1 cellular context compared by ENCODE assay signal in the genomic region with DNA sequence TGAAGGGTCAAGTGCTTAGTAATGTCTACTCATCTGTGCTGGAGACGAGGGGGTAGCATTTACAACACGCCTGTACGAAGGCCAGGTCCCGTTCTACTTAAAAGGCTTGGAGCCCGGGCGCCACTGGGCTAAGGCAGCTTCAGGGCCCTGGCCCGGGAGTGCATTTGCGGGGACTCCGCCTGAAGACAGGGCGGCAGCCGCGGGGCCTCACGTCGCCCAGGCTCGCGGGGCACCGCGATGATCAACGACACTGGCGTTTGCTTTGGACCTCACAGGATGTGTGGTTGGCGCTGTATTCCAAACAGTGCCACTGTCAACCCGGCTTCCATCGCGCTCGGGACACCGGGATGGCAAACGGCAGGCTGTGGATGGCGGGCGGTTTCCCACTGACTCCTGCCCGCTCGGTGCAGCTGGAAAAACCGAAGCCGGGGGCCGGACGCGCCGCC.
TF ChIP-seq lines count a peak whose summit lies in the region.

No MANE protein-coding gene starts in this region.

TF ChIP-seq in HepG2, 621 proteins besides CTCF, POLR2A, EP300 and RAD21 (continued from another document and continues in another):
- TF ChIP-seq, protein P1, sequence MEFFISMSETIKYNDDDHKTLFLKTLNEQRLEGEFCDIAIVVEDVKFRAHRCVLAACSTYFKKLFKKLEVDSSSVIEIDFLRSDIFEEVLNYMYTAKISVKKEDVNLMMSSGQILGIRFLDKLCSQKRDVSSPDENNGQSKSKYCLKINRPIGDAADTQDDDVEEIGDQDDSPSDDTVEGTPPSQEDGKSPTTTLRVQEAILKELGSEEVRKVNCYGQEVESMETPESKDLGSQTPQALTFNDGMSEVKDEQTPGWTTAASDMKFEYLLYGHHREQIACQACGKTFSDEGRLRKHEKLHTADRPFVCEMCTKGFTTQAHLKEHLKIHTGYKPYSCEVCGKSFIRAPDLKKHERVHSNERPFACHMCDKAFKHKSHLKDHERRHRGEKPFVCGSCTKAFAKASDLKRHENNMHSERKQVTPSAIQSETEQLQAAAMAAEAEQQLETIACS (CRISPR knock-in tag; IDR thresholded peaks at IDR 0.05): no peak
- TF ChIP-seq SPEN (CRISPR knock-in tag; IDR thresholded peaks at IDR 0.05; ENCODE audit: low read depth) (peak; percentile 14; the same call in 1 of the 2 replicates), ZNF577 (CRISPR knock-in tag; IDR thresholded peaks at IDR 0.05; ENCODE audit: borderline replicate concordance, low read depth) (no peak), ZNF616 (CRISPR knock-in tag; IDR thresholded peaks at IDR 0.05; ENCODE audit: low read depth) (no peak), ZNF543 (CRISPR knock-in tag; IDR thresholded peaks at IDR 0.05) (peak; percentile 19; the same call in 1 of the 2 replicates), ZNF260 (CRISPR knock-in tag; IDR thresholded peaks at IDR 0.05; ENCODE audit: borderline replicate concordance, low read depth) (no peak), NCOA1 (CRISPR knock-in tag; IDR thresholded peaks at IDR 0.05) (0 out of 2 replicates have a peak, but pooled peaks have one; percentile 19), THYN1 (CRISPR knock-in tag; IDR thresholded peaks at IDR 0.05; ENCODE audit: borderline replicate concordance, low read depth) (no peak), ZNF788 (CRISPR knock-in tag; IDR thresholded peaks at IDR 0.05; ENCODE audit: borderline replicate concordance) (peak; percentile 43; the same call in 1 of the 2 replicates), DPF2 (CRISPR knock-in tag; IDR thresholded peaks at IDR 0.05; ENCODE audit: borderline replicate concordance, low read depth) (0 out of 2 replicates have a peak, but pooled peaks have one; percentile 18), ZNF605 (CRISPR knock-in tag; IDR thresholded peaks at IDR 0.05) (no peak), CHD4 (IDR thresholded peaks at IDR 0.05; ENCODE audit: borderline replicate concordance, low read length) (no peak), GABPA (IDR thresholded peaks at IDR 0.05; ENCODE audit: low read depth, low read length) (no peak), GABPA (CRISPR knock-in tag; IDR thresholded peaks at IDR 0.05; ENCODE audit: low read depth) (0 out of 2 replicates have a peak, but pooled peaks have one; percentile 11), ZNF331 (CRISPR knock-in tag; IDR thresholded peaks at IDR 0.05) (no peak), TCF7L2 (IDR thresholded peaks at IDR 0.05; ENCODE audit: low read depth, low read length) (no peak), SMAD1 (CRISPR knock-in tag; IDR thresholded peaks at IDR 0.05; ENCODE audit: borderline replicate concordance, low read depth) (no peak), NR2C2 (CRISPR knock-in tag; IDR thresholded peaks at IDR 0.05; ENCODE audit: borderline replicate concordance) (peak; percentile 1; the same call in 1 of the 2 replicates), ZNF773 (CRISPR knock-in tag; IDR thresholded peaks at IDR 0.05; ENCODE audit: borderline replicate concordance) (no peak), ZBTB21 (CRISPR knock-in tag; IDR thresholded peaks at IDR 0.05) (no peak), SOX5 (CRISPR knock-in tag; IDR thresholded peaks at IDR 0.05; ENCODE audit: borderline replicate concordance) (0 out of 2 replicates have a peak, but pooled peaks have one; percentile 5), NKX3-1 (CRISPR knock-in tag; IDR thresholded peaks at IDR 0.05) (no peak), NRL (CRISPR knock-in tag; IDR thresholded peaks at IDR 0.05; ENCODE audit: borderline replicate concordance) (no peak), SRY (CRISPR knock-in tag; IDR thresholded peaks at IDR 0.05) (no peak), SMAD9 (CRISPR knock-in tag; IDR thresholded peaks at IDR 0.05) (no peak), ZBTB7B (CRISPR knock-in tag; IDR thresholded peaks at IDR 0.05) (no peak), ZNF775 (CRISPR knock-in tag; IDR thresholded peaks at IDR 0.05; ENCODE audit: borderline replicate concordance) (no peak), CCAR2 (optimal IDR thresholded peaks at IDR 0.05; ENCODE audit: low read depth, low read length) (no peak), ZNF10 (CRISPR knock-in tag; IDR thresholded peaks at IDR 0.05; ENCODE audit: borderline replicate concordance, low read depth) (no peak), TSC22D2 (CRISPR knock-in tag; IDR thresholded peaks at IDR 0.05; ENCODE audit: borderline replicate concordance) (no peak), MATR3 (CRISPR knock-in tag; IDR thresholded peaks at IDR 0.05) (no peak), ZNF44 (CRISPR knock-in tag; IDR thresholded peaks at IDR 0.05) (no peak), SMAD3 (CRISPR knock-in tag; IDR thresholded peaks at IDR 0.05) (no peak), ZNF383 (CRISPR knock-in tag; IDR thresholded peaks at IDR 0.05; ENCODE audit: borderline replicate concordance) (no peak), ZNF296 (CRISPR knock-in tag; conservative IDR thresholded peaks at IDR 0.05) (no peak), ZNF333 (CRISPR knock-in tag; IDR thresholded peaks at IDR 0.05; ENCODE audit: borderline replicate concordance) (no peak), ZNF501 (CRISPR knock-in tag; IDR thresholded peaks at IDR 0.05) (no peak), TBX2 (CRISPR knock-in tag; IDR thresholded peaks at IDR 0.05; ENCODE audit: borderline replicate concordance) (no peak), NFKB2 (CRISPR knock-in tag; IDR thresholded peaks at IDR 0.05; ENCODE audit: borderline replicate concordance) (peak; percentile 4; the same call in 1 of the 2 replicates)
- TF ChIP-seq, protein P2, sequence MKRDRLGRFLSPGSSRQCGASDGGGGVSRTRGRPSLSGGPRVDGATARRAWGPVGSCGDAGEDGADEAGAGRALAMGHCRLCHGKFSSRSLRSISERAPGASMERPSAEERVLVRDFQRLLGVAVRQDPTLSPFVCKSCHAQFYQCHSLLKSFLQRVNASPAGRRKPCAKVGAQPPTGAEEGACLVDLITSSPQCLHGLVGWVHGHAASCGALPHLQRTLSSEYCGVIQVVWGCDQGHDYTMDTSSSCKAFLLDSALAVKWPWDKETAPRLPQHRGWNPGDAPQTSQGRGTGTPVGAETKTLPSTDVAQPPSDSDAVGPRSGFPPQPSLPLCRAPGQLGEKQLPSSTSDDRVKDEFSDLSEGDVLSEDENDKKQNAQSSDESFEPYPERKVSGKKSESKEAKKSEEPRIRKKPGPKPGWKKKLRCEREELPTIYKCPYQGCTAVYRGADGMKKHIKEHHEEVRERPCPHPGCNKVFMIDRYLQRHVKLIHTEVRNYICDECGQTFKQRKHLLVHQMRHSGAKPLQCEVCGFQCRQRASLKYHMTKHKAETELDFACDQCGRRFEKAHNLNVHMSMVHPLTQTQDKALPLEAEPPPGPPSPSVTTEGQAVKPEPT (CRISPR knock-in tag; IDR thresholded peaks at IDR 0.05; ENCODE audit: low read depth): 0 out of 2 replicates have a peak, but pooled peaks have one; percentile 8
- TF ChIP-seq, protein P3, sequence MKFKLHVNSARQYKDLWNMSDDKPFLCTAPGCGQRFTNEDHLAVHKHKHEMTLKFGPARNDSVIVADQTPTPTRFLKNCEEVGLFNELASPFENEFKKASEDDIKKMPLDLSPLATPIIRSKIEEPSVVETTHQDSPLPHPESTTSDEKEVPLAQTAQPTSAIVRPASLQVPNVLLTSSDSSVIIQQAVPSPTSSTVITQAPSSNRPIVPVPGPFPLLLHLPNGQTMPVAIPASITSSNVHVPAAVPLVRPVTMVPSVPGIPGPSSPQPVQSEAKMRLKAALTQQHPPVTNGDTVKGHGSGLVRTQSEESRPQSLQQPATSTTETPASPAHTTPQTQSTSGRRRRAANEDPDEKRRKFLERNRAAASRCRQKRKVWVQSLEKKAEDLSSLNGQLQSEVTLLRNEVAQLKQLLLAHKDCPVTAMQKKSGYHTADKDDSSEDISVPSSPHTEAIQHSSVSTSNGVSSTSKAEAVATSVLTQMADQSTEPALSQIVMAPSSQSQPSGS (CRISPR knock-in tag; IDR thresholded peaks at IDR 0.05): no peak
- TF ChIP-seq, protein P4, sequence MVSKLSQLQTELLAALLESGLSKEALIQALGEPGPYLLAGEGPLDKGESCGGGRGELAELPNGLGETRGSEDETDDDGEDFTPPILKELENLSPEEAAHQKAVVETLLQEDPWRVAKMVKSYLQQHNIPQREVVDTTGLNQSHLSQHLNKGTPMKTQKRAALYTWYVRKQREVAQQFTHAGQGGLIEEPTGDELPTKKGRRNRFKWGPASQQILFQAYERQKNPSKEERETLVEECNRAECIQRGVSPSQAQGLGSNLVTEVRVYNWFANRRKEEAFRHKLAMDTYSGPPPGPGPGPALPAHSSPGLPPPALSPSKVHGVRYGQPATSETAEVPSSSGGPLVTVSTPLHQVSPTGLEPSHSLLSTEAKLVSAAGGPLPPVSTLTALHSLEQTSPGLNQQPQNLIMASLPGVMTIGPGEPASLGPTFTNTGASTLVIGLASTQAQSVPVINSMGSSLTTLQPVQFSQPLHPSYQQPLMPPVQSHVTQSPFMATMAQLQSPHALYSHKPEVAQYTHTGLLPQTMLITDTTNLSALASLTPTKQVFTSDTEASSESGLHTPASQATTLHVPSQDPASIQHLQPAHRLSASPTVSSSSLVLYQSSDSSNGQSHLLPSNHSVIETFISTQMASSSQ (IDR thresholded peaks at IDR 0.05; ENCODE audit: low read depth): no peak
- TF ChIP-seq, protein P4 (CRISPR knock-in tag; IDR thresholded peaks at IDR 0.05; ENCODE audit: borderline replicate concordance): no peak
- TF ChIP-seq, protein P5, sequence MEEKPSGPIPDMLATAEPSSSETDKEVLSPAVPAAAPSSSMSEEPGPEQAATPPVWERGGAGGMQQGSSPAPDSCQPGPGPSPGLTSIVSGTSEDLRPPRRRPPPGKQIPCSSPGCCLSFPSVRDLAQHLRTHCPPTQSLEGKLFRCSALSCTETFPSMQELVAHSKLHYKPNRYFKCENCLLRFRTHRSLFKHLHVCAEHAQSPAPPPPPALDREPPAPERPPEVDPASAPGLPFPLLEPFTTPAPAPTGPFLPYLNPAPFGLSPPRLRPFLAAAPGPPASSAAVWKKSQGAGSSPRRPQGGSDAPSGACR (CRISPR knock-in tag; IDR thresholded peaks at IDR 0.05): 0 out of 2 replicates have a peak, but pooled peaks have one; percentile 70
- TF ChIP-seq, protein P6, sequence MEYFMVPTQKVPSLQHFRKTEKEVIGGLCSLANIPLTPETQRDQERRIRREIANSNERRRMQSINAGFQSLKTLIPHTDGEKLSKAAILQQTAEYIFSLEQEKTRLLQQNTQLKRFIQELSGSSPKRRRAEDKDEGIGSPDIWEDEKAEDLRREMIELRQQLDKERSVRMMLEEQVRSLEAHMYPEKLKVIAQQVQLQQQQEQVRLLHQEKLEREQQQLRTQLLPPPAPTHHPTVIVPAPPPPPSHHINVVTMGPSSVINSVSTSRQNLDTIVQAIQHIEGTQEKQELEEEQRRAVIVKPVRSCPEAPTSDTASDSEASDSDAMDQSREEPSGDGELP (IDR thresholded peaks at IDR 0.05; ENCODE audit: borderline replicate concordance, low read depth): no peak
- TF ChIP-seq, protein P7, sequence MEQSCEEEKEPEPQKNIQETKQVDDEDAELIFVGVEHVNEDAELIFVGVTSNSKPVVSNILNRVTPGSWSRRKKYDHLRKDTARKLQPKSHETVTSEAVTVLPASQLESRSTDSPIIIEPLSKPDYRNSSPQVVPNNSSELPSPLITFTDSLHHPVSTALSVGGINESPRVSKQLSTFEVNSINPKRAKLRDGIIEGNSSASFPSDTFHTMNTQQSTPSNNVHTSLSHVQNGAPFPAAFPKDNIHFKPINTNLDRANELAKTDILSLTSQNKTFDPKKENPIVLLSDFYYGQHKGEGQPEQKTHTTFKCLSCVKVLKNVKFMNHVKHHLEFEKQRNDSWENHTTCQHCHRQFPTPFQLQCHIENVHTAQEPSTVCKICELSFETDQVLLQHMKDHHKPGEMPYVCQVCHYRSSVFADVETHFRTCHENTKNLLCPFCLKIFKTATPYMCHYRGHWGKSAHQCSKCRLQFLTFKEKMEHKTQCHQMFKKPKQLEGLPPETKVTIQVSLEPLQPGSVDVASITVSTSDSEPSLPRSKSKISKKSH (CRISPR knock-in tag; IDR thresholded peaks at IDR 0.05; ENCODE audit: borderline replicate concordance): no peak
- TF ChIP-seq, protein P8, sequence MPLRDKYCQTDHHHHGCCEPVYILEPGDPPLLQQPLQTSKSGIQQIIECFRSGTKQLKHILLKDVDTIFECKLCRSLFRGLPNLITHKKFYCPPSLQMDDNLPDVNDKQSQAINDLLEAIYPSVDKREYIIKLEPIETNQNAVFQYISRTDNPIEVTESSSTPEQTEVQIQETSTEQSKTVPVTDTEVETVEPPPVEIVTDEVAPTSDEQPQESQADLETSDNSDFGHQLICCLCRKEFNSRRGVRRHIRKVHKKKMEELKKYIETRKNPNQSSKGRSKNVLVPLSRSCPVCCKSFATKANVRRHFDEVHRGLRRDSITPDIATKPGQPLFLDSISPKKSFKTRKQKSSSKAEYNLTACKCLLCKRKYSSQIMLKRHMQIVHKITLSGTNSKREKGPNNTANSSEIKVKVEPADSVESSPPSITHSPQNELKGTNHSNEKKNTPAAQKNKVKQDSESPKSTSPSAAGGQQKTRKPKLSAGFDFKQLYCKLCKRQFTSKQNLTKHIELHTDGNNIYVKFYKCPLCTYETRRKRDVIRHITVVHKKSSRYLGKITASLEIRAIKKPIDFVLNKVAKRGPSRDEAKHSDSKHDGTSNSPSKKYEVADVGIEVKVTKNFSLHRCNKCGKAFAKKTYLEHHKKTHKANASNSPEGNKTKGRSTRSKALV (CRISPR knock-in tag; IDR thresholded peaks at IDR 0.05): no peak
- TF ChIP-seq, protein P9, sequence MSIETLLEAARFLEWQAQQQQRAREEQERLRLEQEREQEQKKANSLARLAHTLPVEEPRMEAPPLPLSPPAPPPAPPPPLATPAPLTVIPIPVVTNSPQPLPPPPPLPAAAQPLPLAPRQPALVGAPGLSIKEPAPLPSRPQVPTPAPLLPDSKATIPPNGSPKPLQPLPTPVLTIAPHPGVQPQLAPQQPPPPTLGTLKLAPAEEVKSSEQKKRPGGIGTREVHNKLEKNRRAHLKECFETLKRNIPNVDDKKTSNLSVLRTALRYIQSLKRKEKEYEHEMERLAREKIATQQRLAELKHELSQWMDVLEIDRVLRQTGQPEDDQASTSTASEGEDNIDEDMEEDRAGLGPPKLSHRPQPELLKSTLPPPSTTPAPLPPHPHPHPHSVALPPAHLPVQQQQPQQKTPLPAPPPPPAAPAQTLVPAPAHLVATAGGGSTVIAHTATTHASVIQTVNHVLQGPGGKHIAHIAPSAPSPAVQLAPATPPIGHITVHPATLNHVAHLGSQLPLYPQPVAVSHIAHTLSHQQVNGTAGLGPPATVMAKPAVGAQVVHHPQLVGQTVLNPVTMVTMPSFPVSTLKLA (IDR thresholded peaks at IDR 0.05): no peak
- TF ChIP-seq, protein P10, sequence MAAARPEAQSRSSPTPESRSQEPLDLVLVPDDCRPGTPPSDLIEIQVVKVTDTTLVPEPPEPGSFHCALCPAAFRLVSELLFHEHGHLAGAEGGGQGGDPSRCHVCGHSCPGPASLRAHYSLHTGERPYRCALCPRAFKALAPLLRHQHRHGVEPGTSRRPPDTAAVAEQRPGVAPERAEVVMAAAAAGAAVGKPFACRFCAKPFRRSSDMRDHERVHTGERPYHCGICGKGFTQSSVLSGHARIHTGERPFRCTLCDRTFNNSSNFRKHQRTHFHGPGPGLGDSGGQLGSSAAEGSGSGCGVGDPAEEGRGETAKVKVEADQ (CRISPR knock-in tag; IDR thresholded peaks at IDR 0.05; ENCODE audit: borderline replicate concordance): no peak
